Comparison of ENCODE assay signal across 1 cellular context in the genomic region with DNA sequence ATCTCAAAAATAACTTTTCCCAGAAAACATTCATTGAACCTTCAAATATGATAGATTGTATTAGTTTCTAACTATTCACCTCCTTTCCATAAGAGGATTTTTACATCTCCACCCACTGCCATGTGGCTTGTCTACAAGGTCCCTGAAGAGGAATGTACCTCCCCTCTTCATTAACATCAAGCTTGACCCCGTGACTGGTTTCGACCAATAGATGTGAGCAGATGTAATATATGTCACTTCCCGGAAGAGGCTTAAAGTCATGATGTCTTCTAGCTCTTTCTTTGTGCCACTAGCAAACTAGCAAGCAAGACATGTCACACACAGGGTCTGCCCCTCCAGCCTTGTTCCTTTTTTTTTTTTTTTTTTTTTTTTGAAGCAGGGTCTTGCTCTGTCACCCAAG.
TF ChIP-seq lines count a peak whose summit lies in the region.

No MANE protein-coding gene starts in this region.

TF ChIP-seq in HCT116, 20 proteins besides CTCF, POLR2A, EP300 and RAD21 (continued from another document):
- no peak for TF ChIP-seq REST (IDR thresholded peaks at IDR 0.05; ENCODE audit: low read depth)
